8 cellular contexts compared by ENCODE assay signal in the genomic region with DNA sequence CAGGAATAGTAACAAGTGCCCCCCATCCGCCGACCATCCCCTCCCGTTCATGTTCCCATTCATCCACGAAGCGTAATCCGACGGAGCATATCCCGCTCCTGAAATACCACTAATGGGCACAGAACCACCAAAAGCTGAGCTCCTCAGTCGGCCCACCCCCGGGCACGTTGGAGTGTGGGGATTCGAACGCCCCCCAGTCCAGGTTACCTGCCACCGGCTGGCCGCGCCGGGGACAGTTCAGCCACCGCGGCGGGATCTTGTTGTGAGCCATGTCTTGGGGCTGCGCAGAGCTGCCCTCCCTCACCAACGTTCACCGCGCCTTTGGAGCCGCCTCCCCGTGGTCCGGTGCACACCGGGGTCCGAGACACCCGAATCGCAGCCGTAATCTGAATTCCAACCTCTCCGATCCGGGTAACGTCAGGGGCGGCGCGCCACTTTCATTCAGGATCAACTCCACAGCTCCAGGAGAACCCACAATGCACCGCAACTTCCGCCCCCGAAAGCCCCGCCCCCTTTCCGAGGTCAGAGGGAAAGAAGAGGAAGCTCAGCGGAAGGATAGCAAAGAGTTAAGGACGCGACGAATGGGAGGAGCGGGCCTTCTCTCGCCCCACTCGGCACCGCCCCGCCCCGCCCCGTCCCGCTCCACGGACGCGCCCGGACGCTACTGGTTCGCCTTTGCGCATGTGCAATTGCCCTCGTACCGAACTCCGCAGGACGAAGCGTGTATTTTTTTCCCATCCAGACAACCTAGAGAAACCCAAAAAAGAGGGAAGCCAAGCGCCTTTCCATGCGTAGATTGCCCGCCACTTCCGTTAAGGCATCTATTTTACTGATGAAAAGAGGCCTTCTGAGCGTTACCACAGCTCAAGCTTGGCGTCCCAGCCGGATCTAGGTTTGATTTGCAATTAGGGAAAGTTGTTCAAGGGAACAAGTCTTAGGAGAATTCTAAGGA. TPM values are rescaled to one million over a fixed set of nuclear protein-coding genes. Genes with fewer than 3 reads are reported as not detected.
DNase-seq lines count a peak whose midpoint lies in the region; ATAC-seq and TF ChIP-seq lines count a peak whose summit lies in the region.

A gene (minus strand): TSS at position 480 of the 952 bp plus-strand sequence. CDS start 209 bp downstream, at position 271.

- H3K27ac Mint-ChIP-seq in activated CD4-positive, alpha-beta memory T cell treated with anti-CD3 and anti-CD28 coated beads for 36 hours = peak within 1 kb of the TSS; percentile 84

- H3K27me3 Mint-ChIP-seq in activated CD4-positive, alpha-beta memory T cell treated with anti-CD3 and anti-CD28 coated beads for 36 hours = no peaks in the 10 kb centered on the region

- H3K4me1 ChIP-seq in duodenal mucosa (ENCODE audit: control insufficient read depth in 1 of 2, insufficient read depth in 2 of 2, low read length in 2 of 2) = peaks cover 7 to 15% of the 10 kb centered on the region in 2 donors
- peaks cover 0 to 16% (median 7%) of the 10 kb centered on the region in 4 donors for H3K4me1 ChIP-seq in right lobe of liver

- under 1% methylated on average over 28 of the region's 74 CpGs for WGBS in right lobe of liver (ENCODE audit: insufficient coverage, low coverage, low lambda C conversion rate, missing lambda C conversion rate)

- H3K4me3 ChIP-seq in duodenal mucosa (ENCODE audit: low read depth in 1 of 2, low read length in 2 of 2) (peak within 1 kb of the TSS; percentile 88 to 99), right lobe of liver (peak within 1 kb of the TSS; percentile 81 to 85 (median 84))

- H3K36me3 ChIP-seq in duodenal mucosa (ENCODE audit: control insufficient read depth in 1 of 2, insufficient read depth in 2 of 2, low read length in 2 of 2) = no peaks in the 10 kb centered on the region
- no peaks in the 10 kb centered on the region for H3K36me3 ChIP-seq in right lobe of liver

- H3K9me3 ChIP-seq in duodenal mucosa (ENCODE audit: control insufficient read depth in 1 of 2, low read length in 2 of 2) = no peaks in the 10 kb centered on the region
- H3K9me3 ChIP-seq in right lobe of liver = peaks cover 0 to 5% (median 0%) of the 10 kb centered on the region in 4 donors

- H3K9ac ChIP-seq in duodenal mucosa (ENCODE audit: low read depth in 1 of 2, low read length in 2 of 2) = peak within 1 kb of the TSS; percentile 96 to 97

- H3K27me3 ChIP-seq in duodenal mucosa (ENCODE audit: control insufficient read depth in 1 of 2, insufficient read depth in 2 of 2, low read length in 2 of 2) (no peaks in the 10 kb centered on the region), right lobe of liver (no peaks in the 10 kb centered on the region)

- peaks cover 39% of the 10 kb centered on the region for H3K4me1 Mint-ChIP-seq in activated CD4-positive, alpha-beta memory T cell treated with anti-CD3 and anti-CD28 coated beads for 36 hours (ENCODE audit: low read depth)

- POLR2A ChIA-PET in activated CD4-positive, alpha-beta memory T cell treated with anti-CD3 and anti-CD28 coated beads for 36 hours (lab: Charles Lee) = interaction anchor here (0.8 to 1.7 kb wide), 7 partner anchors 9 to 448 kb away, joined by 3 to 16 read pairs (median 5); a partner anchor contains a TSS

- peaks cover 5% of the 10 kb centered on the region for H3K9me3 Mint-ChIP-seq in activated CD4-positive, alpha-beta memory T cell treated with anti-CD3 and anti-CD28 coated beads for 36 hours

- H3K36me3 Mint-ChIP-seq in activated CD4-positive, alpha-beta memory T cell treated with anti-CD3 and anti-CD28 coated beads for 36 hours = peaks cover 9% of the 10 kb centered on the region

- H3K4me3 Mint-ChIP-seq in activated CD4-positive, alpha-beta memory T cell treated with anti-CD3 and anti-CD28 coated beads for 36 hours = peak within 1 kb of the TSS; percentile 96

- intact Hi-C loops in activated CD4-positive, alpha-beta memory T cell treated with anti-CD3 and anti-CD28 coated beads for 36 hours (cut with micrococcal nuclease) = loop anchor here (1.0 to 10.0 kb wide), 6 partner anchors 19 to 1809 kb away; a partner anchor contains a TSS
- intact Hi-C loops in right lobe of liver (cut with DNase I) = no loop called here

- peak; percentile 98 for ATAC-seq in GM19438 (IDR thresholded peaks at IDR 0.05; ENCODE audit: low read depth, unreplicated experiment)
- peak; percentile 81 for ATAC-seq in HG03575 (IDR thresholded peaks at IDR 0.05; ENCODE audit: extremely low read depth, insufficient number of reproducible peaks, low FRiP score, unreplicated experiment)
- peak; percentile 100 for ATAC-seq in right lobe of liver

- no peak for TF ChIP-seq CTCF in right lobe of liver (IDR thresholded peaks at IDR 0.05)

- peak; percentile 55 for TF ChIP-seq POLR2A in right lobe of liver (IDR thresholded peaks at IDR 0.05)

- DNase-seq in CD1c-positive myeloid dendritic cell (ENCODE audit: extremely low spot score) (peak; percentile 98), NCI-H82 treated with DMSO at 0.1 percent for 48 hours (lab: John Stamatoyannopoulos, UW; ENCODE audit: unreplicated experiment) (peak; percentile 94), right lobe of liver (peak; percentile 99 to 100 (median 99))
- DNase-seq in activated CD4-positive, alpha-beta memory T cell treated with anti-CD3 and anti-CD28 coated beads for 36 hours = peak; percentile 99
- DNase-seq in stimulated activated CD4-positive, alpha-beta T cell treated with anti-CD3 and anti-CD28 coated beads, Interleukin-4, amount 100 ng/mL, for 4 hours = peak; percentile 97 to 99

- CTCF ChIA-PET in activated CD4-positive, alpha-beta memory T cell treated with anti-CD3 and anti-CD28 coated beads for 36 hours (lab: Charles Lee) = interaction anchor here (0.6 to 2.1 kb wide), 5 partner anchors 19 to 674 kb away, joined by 3 to 6 read pairs (median 3); a partner anchor contains a TSS

- H3K27ac ChIP-seq in duodenal mucosa (ENCODE audit: low read depth, low read length) = peak within 1 kb of the TSS; percentile 63
- peak within 1 kb of the TSS; percentile 62 to 73 (median 64) for H3K27ac ChIP-seq in right lobe of liver

RNA-seq across cellular contexts. Expression of the gene that starts here (rescaled TPM):
- total RNA-seq in activated CD4-positive, alpha-beta memory T cell treated with anti-CD3 and anti-CD28 coated beads for 36 hours = 10 to 100 TPM; 21.3 to 22.0 TPM
- 10 to 100 TPM in 2 of 6 experiments, 1 to 10 TPM in 4; 5.7 to 11.2 (median 6.5) TPM for total RNA-seq in right lobe of liver

Comparison
In these comparisons a context has a peak if more than half of its experiments do, and no peak if none do; other contexts are left out.
1. Peak in every context shown above with its lines: DNase-seq, ATAC-seq, H3K4me3 ChIP-seq and H3K27ac ChIP-seq.